Comparison of ENCODE assay signal across 19 cellular contexts in the genomic region with DNA sequence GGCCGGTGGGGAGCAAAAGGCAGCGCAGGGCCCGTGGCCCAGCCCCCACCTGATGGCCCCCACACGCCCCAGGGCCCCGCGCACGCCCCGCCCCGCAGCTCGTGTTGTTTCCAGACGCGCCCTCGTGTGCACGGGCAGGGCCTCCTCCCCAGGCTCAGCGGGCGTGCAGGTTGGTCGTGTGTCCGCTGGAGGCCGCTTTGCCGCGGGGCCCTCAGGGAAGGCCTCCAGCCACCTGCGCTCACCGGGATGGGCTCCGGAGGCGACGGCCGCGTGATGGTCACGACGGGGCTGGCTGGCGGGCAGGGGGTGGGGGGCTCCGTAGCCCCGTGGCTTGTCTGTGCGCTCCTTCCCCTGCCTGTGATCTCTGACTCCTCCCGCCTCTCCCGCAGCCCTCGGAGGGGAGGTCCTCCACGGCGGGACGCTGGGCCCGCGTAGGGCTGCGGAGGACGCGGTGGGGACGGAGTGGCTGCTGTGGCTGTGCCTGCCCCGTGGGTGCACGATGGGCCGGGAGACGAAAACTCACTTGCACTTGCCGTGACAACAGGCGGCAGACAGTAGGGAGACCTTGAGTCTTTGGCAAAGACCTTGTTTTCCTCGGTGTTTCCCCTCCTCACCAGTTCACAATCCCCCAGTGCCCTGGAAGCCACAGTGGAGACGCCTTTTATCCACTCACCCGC.
A peak's percentile ranks its signal among the peaks of the same experiment; 100 is the strongest.
DNase-seq lines count a peak whose midpoint lies in the region; ATAC-seq and TF ChIP-seq lines count a peak whose summit lies in the region.
"Had no signal": no experiment of that assay in that cellular context is flagged by ENCODE, and none has a peak within 500 bp of the region (broad histone marks: within the 10 kb centered on the region; RNA-seq: fewer than 3 reads in every experiment).

No MANE protein-coding gene starts in this region.

- no peak overlapping the region for H4K91ac ChIP-seq in IMR-90 (ENCODE audit: insufficient read depth, low read depth, low read length)
- no peak overlapping the region for H4K91ac ChIP-seq in mesenchymal stem cell (ENCODE audit: low read length)

- H3K9ac ChIP-seq in IMR-90 (ENCODE audit: low read depth, low read length) (no peak overlapping the region), mesenchymal stem cell (ENCODE audit: low read length) (no peak overlapping the region)

- dilution Hi-C loops in IMR-90 (cut with HindIII; ENCODE audit: low sequenced_read_pairs, unreplicated experiment), result no loop called here

- H3K14ac ChIP-seq in IMR-90 (replicated peaks; ENCODE audit: low read depth, low read length), result no peak overlapping the region
- no peak overlapping the region for H3K14ac ChIP-seq in mesenchymal stem cell (ENCODE audit: low read length in 2 of 2)

- H3K23ac ChIP-seq in IMR-90 (ENCODE audit: low read depth, low read length) (no peak overlapping the region), mesenchymal stem cell (ENCODE audit: low read length in 2 of 2) (no peak overlapping the region)

- no peak overlapping the region for H3K4me2 ChIP-seq in IMR-90 (ENCODE audit: low read depth, low read length)
- H3K4me2 ChIP-seq in mesenchymal stem cell (ENCODE audit: low read length, poor library complexity, severe bottlenecking), result no peak overlapping the region

- peak overlapping the region; percentile 18 for H2AFZ ChIP-seq in IMR-90 (replicated peaks; ENCODE audit: low read length, poor library complexity)
- H2AFZ ChIP-seq in mesenchymal stem cell (ENCODE audit: low read depth, low read length), result no peak overlapping the region

- BruUV-seq in IMR-90 (replicated peaks; lab: Mats Ljungman, UMichigan), result no TSS peak

- H4K8ac ChIP-seq in IMR-90 (ENCODE audit: low read depth in 2 of 2, low read length in 2 of 2) (no peak overlapping the region), mesenchymal stem cell (ENCODE audit: low read length) (no peak overlapping the region)

- H3K9me3 ChIP-seq in IMR-90 (ENCODE audit: control insufficient read depth, insufficient read depth, low read length), result peaks cover 3% of the 10 kb centered on the region; the same call in 1 of the 2 replicates
- H3K9me3 ChIP-seq in mesenchymal stem cell (ENCODE audit: control insufficient read depth, low read length), result no peaks in the 10 kb centered on the region
- H3K9me3 ChIP-seq in stomach, result no peaks in the 10 kb centered on the region
- H3K9me3 ChIP-seq: HAP-1, Peyer's patch had no signal

- H3K36me3 ChIP-seq in IMR-90 (ENCODE audit: control insufficient read depth, insufficient read depth, low read length) (no peaks in the 10 kb centered on the region), mesenchymal stem cell (ENCODE audit: control insufficient read depth in 1 of 2, insufficient read depth in 2 of 2, low read depth in 1 of 2, low read length in 2 of 2) (no peaks in the 10 kb centered on the region), stomach (no peaks in the 10 kb centered on the region)
- H3K36me3 ChIP-seq: BE2C, HAP-1, Peyer's patch had no signal

- no peak overlapping the region for H3K56ac ChIP-seq in IMR-90 (ENCODE audit: extremely low read depth, insufficient read depth, low read length)

- in situ Hi-C loops in IMR-90 (cut with MboI; ENCODE audit: low sequenced_read_pairs), result no loop called here

- POLR2A ChIA-PET in IMR-90 (lab: Charles Lee; ENCODE audit: unreplicated experiment), result no interaction called here

- intact Hi-C loops in IMR-90 (cut with micrococcal nuclease) (no loop called here), stomach (cut with DNase I; ENCODE audit: low total_unique reads) (no loop called here)

- no peaks in the 10 kb centered on the region for H3K79me1 ChIP-seq in IMR-90 (ENCODE audit: low read depth in 1 of 2, low read length in 2 of 2)
- no peaks in the 10 kb centered on the region for H3K79me1 ChIP-seq in mesenchymal stem cell (replicated peaks; ENCODE audit: low read length, poor library complexity, severe bottlenecking)

- no peak overlapping the region for H2BK20ac ChIP-seq in IMR-90 (ENCODE audit: low read depth, low read length)

- H4K20me1 ChIP-seq in IMR-90 (ENCODE audit: insufficient read depth, low read length), result no peaks in the 10 kb centered on the region

- peaks cover 4% of the 10 kb centered on the region; the same call in 1 of the 2 replicates for H3K4me1 ChIP-seq in IMR-90 (ENCODE audit: control insufficient read depth, insufficient read depth, low read length)
- H3K4me1 ChIP-seq in mesenchymal stem cell (ENCODE audit: control insufficient read depth, insufficient read depth, low read depth, low read length), result peaks cover 7% of the 10 kb centered on the region
- H3K4me1 ChIP-seq in stomach, result peaks cover 0 to 19% (median 7%) of the 10 kb centered on the region in 4 donors
- H3K4me1 ChIP-seq: Peyer's patch had no signal

- DNase-seq in activated CD8-positive, alpha-beta memory T cell treated with anti-CD3 and anti-CD28 coated beads, Interleukin-2, amount 50 U/mL, for 48 hours, result peak; percentile 42
- no peak for DNase-seq in activated CD8-positive, alpha-beta memory T cell treated with anti-CD3 and anti-CD28 coated beads, Interleukin-2, amount 50 U/mL, for 4 hours
- DNase-seq in IMR-90 (no peak), mesenchymal stem cell (no peak), stomach (peak; percentile 22), AG20443 (ENCODE audit: low spot score) (no peak), NCI-H1092 (lab: John Stamatoyannopoulos, UW) (no peak), cortex of kidney (lab: John Stamatoyannopoulos, UW) (no peak)
- DNase-seq: BE2C; CD4-positive, CD25-positive, alpha-beta regulatory T cell; COR-L47; NCI-H1105 treated with DMSO at 0.1 percent for 48 hours; NCI-H1694; NCI-H2081 treated with DMSO at 0.1 percent for 48 hours; NCI-H748 treated with DMSO at 0.1 percent for 48 hours; NK-92 treated with Interleukin-12 subunit alpha and Interleukin-12 subunit beta, amount 100 ng/mL, for 24 hours had no signal

- TF ChIP-seq EP300 in stomach (IDR thresholded peaks at IDR 0.05), result no peak

- H2AK5ac ChIP-seq in IMR-90 (ENCODE audit: low read depth, low read length) (no peak overlapping the region), mesenchymal stem cell (ENCODE audit: low read length, severe bottlenecking) (no peak overlapping the region)

- H2BK12ac ChIP-seq in mesenchymal stem cell (ENCODE audit: low read length in 2 of 2), result no peak overlapping the region

- TF ChIP-seq CTCF in IMR-90 (conservative IDR thresholded peaks at IDR 0.05; ENCODE audit: low read depth, low read length), result no peak
- no peak for TF ChIP-seq CTCF in stomach (IDR thresholded peaks at IDR 0.05)

- CTCF ChIA-PET in IMR-90 (lab: Yijun Ruan, JAX), result no interaction called here

- peaks cover 11% of the 10 kb centered on the region for H3K27me3 ChIP-seq in IMR-90 (ENCODE audit: control insufficient read depth, insufficient read depth, low read length)
- H3K27me3 ChIP-seq in mesenchymal stem cell (ENCODE audit: control insufficient read depth in 1 of 2, insufficient read depth in 1 of 2, low read length in 2 of 2), result no peaks in the 10 kb centered on the region
- peaks cover 0 to 7% (median 0%) of the 10 kb centered on the region in 3 donors for H3K27me3 ChIP-seq in stomach
- H3K27me3 ChIP-seq: BE2C, Peyer's patch had no signal

- no peak overlapping the region for H4K5ac ChIP-seq in IMR-90 (ENCODE audit: low read depth, low read length)

- H3K18ac ChIP-seq in IMR-90 (ENCODE audit: low read depth, low read length) (no peak overlapping the region), mesenchymal stem cell (ENCODE audit: low read depth in 1 of 2, low read length in 2 of 2) (no peak overlapping the region)

- TF ChIP-seq POLR2A in IMR-90 (IDR thresholded peaks at IDR 0.05; ENCODE audit: low read depth, low read length), result no peak
- TF ChIP-seq POLR2A in stomach (IDR thresholded peaks at IDR 0.05), result no peak

- no peaks in the 10 kb centered on the region for H3K9me1 ChIP-seq in IMR-90 (ENCODE audit: insufficient read depth, low read length)

- ATAC-seq in IMR-90 (ENCODE audit: low read depth), result no peak
- ATAC-seq: K562 had no signal

- H2AK9ac ChIP-seq in IMR-90 (replicated peaks; ENCODE audit: low read depth, low read length, poor library complexity), result no peak overlapping the region

- H2BK15ac ChIP-seq in IMR-90 (ENCODE audit: low read depth, low read length) (no peak overlapping the region), mesenchymal stem cell (ENCODE audit: low read depth, poor library complexity, severe bottlenecking) (peak overlapping the region; percentile 36)

- H3K4ac ChIP-seq in IMR-90 (ENCODE audit: low read depth, low read length) (no peak overlapping the region), mesenchymal stem cell (ENCODE audit: low read depth in 1 of 2, low read length in 2 of 2) (no peak overlapping the region)

- no peak overlapping the region for H2BK5ac ChIP-seq in IMR-90 (ENCODE audit: low read depth, low read length, poor library complexity, severe bottlenecking)
- H2BK5ac ChIP-seq in mesenchymal stem cell (ENCODE audit: low read depth, low read length, poor library complexity, severe bottlenecking), result no peak overlapping the region

- WGBS in IMR-90 (ENCODE audit: extremely low coverage in 2 of 2, insufficient read length in 1 of 2), 2 experiments, result 60% methylated on average over 22 of the region's 55 CpGs; no CpG with 5 or more reads in 1 of the 2 experiments
- 88% methylated on average over 55 of the region's 55 CpGs for WGBS in mesenchymal stem cell
- WGBS in stomach, 5 donors, result 61 to 83% (median 66%) methylated on average over 25 to 55 of the region's 55 CpGs

- H2BK120ac ChIP-seq in IMR-90 (ENCODE audit: low read depth, low read length) (no peak overlapping the region), mesenchymal stem cell (ENCODE audit: low read depth, low read length) (no peak overlapping the region)

- TF ChIP-seq RAD21 in IMR-90 (IDR thresholded peaks at IDR 0.05; ENCODE audit: low read length), result no peak

- no peak overlapping the region for H3K4me3 ChIP-seq in IMR-90 (ENCODE audit: insufficient read depth, low read depth, low read length)
- no peak overlapping the region for H3K4me3 ChIP-seq in mesenchymal stem cell (ENCODE audit: insufficient read depth in 1 of 2, low read depth in 1 of 2, low read length in 2 of 2)
- H3K4me3 ChIP-seq in stomach, result no peak overlapping the region
- H3K4me3 ChIP-seq: HAP-1, K562, Peyer's patch had no signal

- H3K27ac ChIP-seq in IMR-90 (ENCODE audit: insufficient read depth, low read length) (no peak overlapping the region), mesenchymal stem cell (ENCODE audit: low read length, poor library complexity, severe bottlenecking) (no peak overlapping the region), stomach (no peak overlapping the region)
- H3K27ac ChIP-seq: Peyer's patch had no signal

TF ChIP-seq in IMR-90, 13 proteins besides CTCF, POLR2A, EP300 and RAD21 (continues in another document):
- no peak for TF ChIP-seq CEBPB (IDR thresholded peaks at IDR 0.05; ENCODE audit: low read depth, low read length)
- TF ChIP-seq, protein P1, sequence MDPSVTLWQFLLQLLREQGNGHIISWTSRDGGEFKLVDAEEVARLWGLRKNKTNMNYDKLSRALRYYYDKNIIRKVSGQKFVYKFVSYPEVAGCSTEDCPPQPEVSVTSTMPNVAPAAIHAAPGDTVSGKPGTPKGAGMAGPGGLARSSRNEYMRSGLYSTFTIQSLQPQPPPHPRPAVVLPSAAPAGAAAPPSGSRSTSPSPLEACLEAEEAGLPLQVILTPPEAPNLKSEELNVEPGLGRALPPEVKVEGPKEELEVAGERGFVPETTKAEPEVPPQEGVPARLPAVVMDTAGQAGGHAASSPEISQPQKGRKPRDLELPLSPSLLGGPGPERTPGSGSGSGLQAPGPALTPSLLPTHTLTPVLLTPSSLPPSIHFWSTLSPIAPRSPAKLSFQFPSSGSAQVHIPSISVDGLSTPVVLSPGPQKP (IDR thresholded peaks at IDR 0.05; ENCODE audit: borderline replicate concordance, low read depth, low read length), result no peak

Comparison
In these comparisons a context has a peak if more than half of its experiments do, and no peak if none do; other contexts are left out.
1. DNase-seq: peak in activated CD8-positive, alpha-beta memory T cell treated with anti-CD3 and anti-CD28 coated beads, Interleukin-2, amount 50 U/mL, for 48 hours (single experiment) and stomach (single experiment); none in activated CD8-positive, alpha-beta memory T cell treated with anti-CD3 and anti-CD28 coated beads, Interleukin-2, amount 50 U/mL, for 4 hours (single experiment), IMR-90 (single experiment), mesenchymal stem cell (single experiment), AG20443 (single experiment), NCI-H1092 (single experiment) and cortex of kidney (single experiment).